ENCODE assay signal across 25 cellular contexts in the genomic region with DNA sequence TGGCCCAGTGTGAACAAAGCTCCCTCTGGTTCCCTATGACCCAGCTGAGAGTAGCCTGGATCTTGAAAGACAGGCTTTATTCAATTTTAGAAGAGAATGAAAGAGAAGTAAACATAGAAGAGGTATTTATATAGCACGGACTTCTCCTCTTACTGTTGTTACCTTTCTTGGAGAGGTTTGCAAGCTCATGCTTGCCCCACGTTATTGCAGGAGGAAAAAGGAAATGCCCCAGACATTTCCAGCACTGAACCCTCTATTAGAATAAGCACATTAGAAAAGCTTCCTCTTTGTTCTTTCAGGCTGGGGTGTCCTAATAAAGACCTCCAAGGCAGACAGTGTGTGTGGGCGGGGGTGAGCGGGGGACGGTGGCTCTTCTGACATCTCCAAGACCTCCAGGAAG.
"Had no signal": no experiment of that assay in that cellular context is flagged by ENCODE, and none has a peak within 500 bp of the region (broad histone marks: within the 10 kb centered on the region; RNA-seq: fewer than 3 reads in every experiment).

No MANE protein-coding gene starts in this region.

- H3K27me3 Mint-ChIP-seq: activated CD4-positive, alpha-beta T cell treated with anti-CD3 and anti-CD28 coated beads, Interleukin-2, amount 10 ng/mL, durations not matched to agents 7 days and 5 days had no signal

- H3K27ac ChIP-seq: breast epithelium, KMS-11, VCaP had no signal

- ATAC-seq: activated T-cell treated with anti-CD3 and anti-CD28 coated beads, Interleukin-2, amount 50 U/mL, for 72 hours; Panc1 had no signal

- H3K27me3 ChIP-seq: MG63 had no signal

- H3K36me3 ChIP-seq: breast epithelium, MG63 had no signal

- H3K27ac Mint-ChIP-seq: activated CD4-positive, alpha-beta memory T cell treated with anti-CD3 and anti-CD28 coated beads, Interleukin-2, amount 10 ng/mL, durations not matched to agents 7 days and 5 days; activated CD4-positive, alpha-beta T cell treated with anti-CD3 and anti-CD28 coated beads, Interleukin-2, amount 10 ng/mL, durations not matched to agents 7 days and 5 days; activated T-cell treated with anti-CD3 and anti-CD28 coated beads, Interleukin-2, amount 50 U/mL, for 72 hours had no signal

- H3K4me3 ChIP-seq: breast epithelium, MG63 had no signal

- H3K9me3 Mint-ChIP-seq: activated CD4-positive, alpha-beta T cell treated with anti-CD3 and anti-CD28 coated beads, Interleukin-2, amount 10 ng/mL, durations not matched to agents 7 days and 5 days had no signal

- H3K9me3 ChIP-seq: MG63 had no signal

- H3K9ac ChIP-seq: KMS-11 had no signal

- H3K4me2 ChIP-seq: KMS-11 had no signal

- H3K4me3 Mint-ChIP-seq: activated CD4-positive, alpha-beta memory T cell treated with anti-CD3 and anti-CD28 coated beads, Interleukin-2, amount 10 ng/mL, durations not matched to agents 7 days and 5 days; activated CD4-positive, alpha-beta T cell treated with anti-CD3 and anti-CD28 coated beads, Interleukin-2, amount 10 ng/mL, durations not matched to agents 7 days and 5 days; activated T-cell treated with anti-CD3 and anti-CD28 coated beads, Interleukin-2, amount 50 U/mL, for 72 hours had no signal

- DNase-seq: activated CD4-positive, alpha-beta memory T cell treated with anti-CD3 and anti-CD28 coated beads, Interleukin-2, amount 10 ng/mL, durations not matched to agents 7 days and 5 days; activated CD4-positive, alpha-beta T cell treated with anti-CD3 and anti-CD28 coated beads, Interleukin-2, amount 10 ng/mL, durations not matched to agents 7 days and 5 days; activated CD4-positive, CD25-positive, alpha-beta regulatory T cell; activated naive CD4-positive, alpha-beta T cell treated with anti-CD3 and anti-CD28 coated beads, Interleukin-2, amount 50 U/mL, for 16 hours; activated T-cell treated with anti-CD3 and anti-CD28 coated beads, Interleukin-2, amount 50 U/mL, for 72 hours; aorta; central memory CD4-positive, alpha-beta T cell; MG63; MV-4-11; NCI-H1092 treated with DMSO at 0.1 percent for 48 hours; NCI-H1417 treated with DMSO at 0.1 percent for 48 hours; NCI-H1694 treated with DMSO at 0.1 percent for 48 hours; NCI-H2029 treated with DMSO at 0.1 percent for 48 hours; NCI-H345; NCI-H510A treated with DMSO at 0.1 percent for 48 hours; NCI-H69; NK-92 treated with Interleukin-12 subunit alpha and Interleukin-12 subunit beta, amount 100 ng/mL, for 24 hours; OCI-M1; RPMI8226; SHP77; T-helper 1 cell had no signal

- H3K4me1 Mint-ChIP-seq: activated CD4-positive, alpha-beta memory T cell treated with anti-CD3 and anti-CD28 coated beads, Interleukin-2, amount 10 ng/mL, durations not matched to agents 7 days and 5 days; activated CD4-positive, alpha-beta T cell treated with anti-CD3 and anti-CD28 coated beads, Interleukin-2, amount 10 ng/mL, durations not matched to agents 7 days and 5 days had no signal

- H3K4me1 ChIP-seq: breast epithelium had no signal
